ENCODE assay signal across 16 cellular contexts in the genomic region with DNA sequence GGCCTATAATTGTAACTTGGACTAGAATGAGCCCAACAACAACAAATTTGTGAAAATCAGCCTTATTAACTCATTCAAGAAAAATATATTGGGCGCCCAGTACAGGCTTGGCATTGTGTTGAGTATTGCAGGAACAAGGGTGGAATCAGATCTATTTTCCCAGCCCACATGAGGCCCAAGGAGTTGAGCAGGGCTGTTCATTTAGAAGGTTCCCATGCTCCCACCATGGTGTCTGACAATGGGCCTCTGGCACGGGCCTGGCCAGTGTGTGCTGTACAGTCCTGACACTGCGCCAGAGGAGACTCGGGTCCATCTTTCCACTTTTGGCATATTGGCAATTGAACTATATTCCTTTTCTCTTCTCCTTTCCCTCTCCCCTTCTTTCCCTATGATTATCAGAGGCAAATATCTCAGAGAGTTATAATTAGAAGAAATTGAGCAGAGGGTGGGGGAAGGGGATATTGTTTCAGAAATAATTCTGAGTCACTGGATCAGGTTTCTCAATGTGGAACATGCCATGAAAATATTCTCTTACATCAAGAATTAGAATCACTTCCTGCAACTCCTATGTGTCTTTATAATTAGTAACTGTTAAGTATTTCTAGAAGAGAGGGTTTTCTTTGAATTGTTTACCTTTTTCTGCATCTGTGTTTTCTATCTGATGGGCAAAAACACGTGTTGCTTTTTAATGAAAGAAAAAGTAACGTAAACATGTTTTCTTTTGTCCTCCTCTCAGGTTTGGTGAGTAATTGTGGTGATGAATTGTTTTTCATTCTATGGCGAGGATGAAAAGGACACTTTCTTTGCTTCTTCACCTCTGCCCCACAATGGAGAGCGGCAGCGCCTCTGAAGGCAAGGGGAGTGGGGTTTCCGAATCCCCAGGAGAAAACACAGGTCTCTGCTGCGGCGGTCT.
DNase-seq lines count a peak whose midpoint lies in the region; ATAC-seq and TF ChIP-seq lines count a peak whose summit lies in the region.
"Had no signal": no experiment of that assay in that cellular context is flagged by ENCODE, and none has a peak within 500 bp of the region (broad histone marks: within the 10 kb centered on the region; RNA-seq: fewer than 3 reads in every experiment).

No MANE protein-coding gene starts in this region.

- TF ChIP-seq CTCF in PC-9 (conservative IDR thresholded peaks at IDR 0.05), result no peak
- TF ChIP-seq CTCF in fibroblast of pulmonary artery (IDR thresholded peaks at IDR 0.05; ENCODE audit: low read length, missing control alignments), result no peak

- no peaks in the 10 kb centered on the region for H3K36me3 Mint-ChIP-seq in activated T-cell treated with anti-CD3 and anti-CD28 coated beads, Interleukin-2, amount 50 U/mL, for 72 hours (ENCODE audit: insufficient read depth in 2 of 2)

- no peaks in the 10 kb centered on the region for H3K79me2 ChIP-seq in PC-9 (ENCODE audit: low read depth)

- H4K20me1 ChIP-seq in PC-9 (ENCODE audit: insufficient read depth), result no peaks in the 10 kb centered on the region

- peaks cover 55% of the 10 kb centered on the region for H3K4me1 ChIP-seq in PC-9 (replicated peaks; ENCODE audit: insufficient read depth)
- H3K4me1 ChIP-seq: BE2C had no signal

- BruUV-seq in PC-9 (replicated peaks; lab: Mats Ljungman, UMichigan), result no TSS peak

- no peak for ATAC-seq in activated T-cell treated with anti-CD3 and anti-CD28 coated beads, Interleukin-2, amount 50 U/mL, for 72 hours (replicated peaks in 1 of 2)
- no peak for ATAC-seq in HG03095 (IDR thresholded peaks at IDR 0.05; ENCODE audit: unreplicated experiment)
- ATAC-seq: esophagus mucosa had no signal

- H3K9me2 ChIP-seq in PC-9 (ENCODE audit: insufficient read depth), result no peaks in the 10 kb centered on the region

- no peaks in the 10 kb centered on the region for H3K27me3 Mint-ChIP-seq in activated T-cell treated with anti-CD3 and anti-CD28 coated beads, Interleukin-2, amount 50 U/mL, for 72 hours (ENCODE audit: low read depth)
- H3K27me3 Mint-ChIP-seq: stimulated activated naive CD8-positive, alpha-beta T cell treated with anti-CD3 and anti-CD28 coated beads, Interleukin-15, Interleukin-2, amounts not matched to agents 100 ng/mL and 50 ng/mL, for 24 hours had no signal

- H3K4me3 ChIP-seq in PC-9 (no peak overlapping the region), fibroblast of pulmonary artery (replicated peaks; ENCODE audit: low read depth, low read length) (no peak overlapping the region)

- CTCF ChIA-PET in PC-9 (lab: Charles Lee), result no interaction called here

- 0 out of 2 replicates have a peak, but pooled peaks cover 6% of the 10 kb centered on the region for H3K9me3 ChIP-seq in PC-9 (ENCODE audit: insufficient read depth, low read depth)
- H3K9me3 ChIP-seq: BE2C had no signal

- H3K27me3 ChIP-seq in PC-9 (ENCODE audit: insufficient read depth, low read depth), result no peaks in the 10 kb centered on the region
- H3K27me3 ChIP-seq: BE2C had no signal

- POLR2A ChIA-PET in PC-9 (lab: Charles Lee; ENCODE audit: unreplicated experiment), result no interaction called here

- H3K27ac ChIP-seq in PC-9, result peak overlapping the region; percentile 71

- H3K4me1 Mint-ChIP-seq in activated T-cell treated with anti-CD3 and anti-CD28 coated beads, Interleukin-2, amount 50 U/mL, for 72 hours (ENCODE audit: low read depth), result peaks cover 20% of the 10 kb centered on the region

- no peak overlapping the region for H3K4me3 Mint-ChIP-seq in activated T-cell treated with anti-CD3 and anti-CD28 coated beads, Interleukin-2, amount 50 U/mL, for 72 hours
- H3K4me3 Mint-ChIP-seq: stimulated activated naive CD8-positive, alpha-beta T cell treated with anti-CD3 and anti-CD28 coated beads, Interleukin-15, Interleukin-2, amounts not matched to agents 100 ng/mL and 50 ng/mL, for 24 hours; T-helper 1 cell treated with Interleukin-12 subunit alpha and Interleukin-12 subunit beta and Interleukin-4 antibody, amounts not matched to agents 30 μg/mL and 1 μg/mL, for 36 hours had no signal

- no peak overlapping the region for H3K27ac Mint-ChIP-seq in activated T-cell treated with anti-CD3 and anti-CD28 coated beads, Interleukin-2, amount 50 U/mL, for 72 hours
- H3K27ac Mint-ChIP-seq: activated T-helper 2 cell treated with anti-CD3 and anti-CD28 coated beads, Interferon-gamma antibody, Interleukin-2, Interleukin-4, amounts not matched to agents 10 μg/mL and 5 μg/mL and 100 μg/mL, durations not matched to agents 14 hours and 24 hours and 36 hours; stimulated activated naive CD8-positive, alpha-beta T cell treated with anti-CD3 and anti-CD28 coated beads, Interleukin-15, Interleukin-2, amounts not matched to agents 100 ng/mL and 50 ng/mL, for 24 hours; T-helper 1 cell treated with Interleukin-12 subunit alpha and Interleukin-12 subunit beta and Interleukin-4 antibody, amounts not matched to agents 30 μg/mL and 1 μg/mL, for 36 hours had no signal

- H3K4me2 ChIP-seq in PC-9, result peak overlapping the region; percentile 58

- H3K9me3 Mint-ChIP-seq in activated T-cell treated with anti-CD3 and anti-CD28 coated beads, Interleukin-2, amount 50 U/mL, for 72 hours, result peaks cover 0 to 5% of the 10 kb centered on the region in 2 donors
- H3K9me3 Mint-ChIP-seq: activated T-helper 2 cell treated with anti-CD3 and anti-CD28 coated beads, Interferon-gamma antibody, Interleukin-2, Interleukin-4, amounts not matched to agents 10 μg/mL and 5 μg/mL and 100 μg/mL, durations not matched to agents 14 hours and 24 hours and 36 hours; stimulated activated naive CD8-positive, alpha-beta T cell treated with anti-CD3 and anti-CD28 coated beads, Interleukin-15, Interleukin-2, amounts not matched to agents 100 ng/mL and 50 ng/mL, for 24 hours; T-helper 1 cell treated with Interleukin-12 subunit alpha and Interleukin-12 subunit beta and Interleukin-4 antibody, amounts not matched to agents 30 μg/mL and 1 μg/mL, for 36 hours had no signal

- intact Hi-C loops in PC-9 (cut with micrococcal nuclease; ENCODE audit: unreplicated experiment), result loop anchor here (2.0 to 5.0 kb wide), 2 partner anchors 16 to 417 kb away; no protein-coding TSS in a partner anchor

- H3K36me3 ChIP-seq in PC-9 (ENCODE audit: low read depth), result no peaks in the 10 kb centered on the region
- H3K36me3 ChIP-seq: BE2C had no signal

- DNase-seq in COR-L47 (lab: John Stamatoyannopoulos, UW) (peak; percentile 51), NCI-H1092 (lab: John Stamatoyannopoulos, UW) (peak; percentile 29), PC-9 (peak in 1 of 2 experiments; percentile 64), fibroblast of pulmonary artery (ENCODE audit: low read depth) (peak; percentile 46), Kasumi-1 (lab: John Stamatoyannopoulos, UW) (no peak), SIG-M5 (lab: John Stamatoyannopoulos, UW) (no peak)
- DNase-seq in activated T-cell treated with anti-CD3 and anti-CD28 coated beads, Interleukin-2, amount 50 U/mL, for 72 hours, result no peak
- DNase-seq: activated CD4-positive, alpha-beta T cell treated with anti-CD3 and anti-CD28 coated beads for 4 hours; BE2C; GDM1; retina had no signal

- H2AFZ ChIP-seq in PC-9, result no peak overlapping the region

- H3F3A ChIP-seq in PC-9 (ENCODE audit: insufficient read depth, low read depth), result peaks cover 36% of the 10 kb centered on the region

Comparison
In these comparisons a context has a peak if more than half of its experiments do, and no peak if none do; other contexts are left out.
1. DNase-seq: peak in COR-L47 (single experiment), NCI-H1092 (single experiment) and fibroblast of pulmonary artery (single experiment); none in Kasumi-1 (0 of 2), activated T-cell treated with anti-CD3 and anti-CD28 coated beads, Interleukin-2, amount 50 U/mL, for 72 hours (0 of 2) and SIG-M5 (single experiment).